Comparison of ENCODE assay signal across 7 cellular contexts in genomic region chr17:7841622-7842379, GRCh38. TPM values are rescaled to one million over a fixed set of nuclear protein-coding genes. Genes with fewer than 3 reads are reported as not detected.
DNase-seq lines count a peak whose midpoint lies in the region; ATAC-seq and TF ChIP-seq lines count a peak whose summit lies in the region.

No MANE protein-coding gene starts in this region.

- peak; percentile 25 for TF ChIP-seq POLR2A in GM15510 (IDR thresholded peaks at IDR 0.05; ENCODE audit: borderline replicate concordance, extremely low read depth, insufficient read length)
- no peak for TF ChIP-seq POLR2A in lower leg skin (IDR thresholded peaks at IDR 0.05)

- TF ChIP-seq CTCF in lower leg skin (IDR thresholded peaks at IDR 0.05), result peak in 1 of 3 donors; percentile 32

- intact Hi-C loops in lower leg skin (cut with DNase I; ENCODE audit: low total_unique reads), result no loop called here

- WGBS in lower leg skin, 2 donors, result 0% methylated on average over 35 to 69 of the region's 69 CpGs

- ATAC-seq in HG03196 (IDR thresholded peaks at IDR 0.05; ENCODE audit: unreplicated experiment), result peak; percentile 20

- DNase-seq in NCI-H526 treated with DMSO at 0.1 percent for 48 hours (lab: John Stamatoyannopoulos, UW), result peak; percentile 49
- peak; percentile 97 to 98 for DNase-seq in activated CD4-positive, alpha-beta T cell treated with anti-CD3 and anti-CD28 coated beads, Interleukin-2, amount 50 U/mL, for 4 hours
- peak; percentile 78 to 96 for DNase-seq in dermis microvascular lymphatic vessel endothelial cell (ENCODE audit: low read depth in 2 of 2)
- DNase-seq in lower leg skin (ENCODE audit: low spot score in 2 of 2), result peak; percentile 88 to 99
- peak; percentile 84 to 92 for DNase-seq in stimulated activated CD4-positive, alpha-beta T cell treated with anti-CD3 and anti-CD28 coated beads, Interleukin-4, amount 100 ng/mL, for 48 hours (ENCODE audit: low read depth in 2 of 2)

- peak overlapping the region; percentile 55 for H3K4me3 ChIP-seq in lower leg skin (ENCODE audit: low read depth, poor library complexity, severe bottlenecking)

RNA-seq across cellular contexts. Expression of gene KDM6B, which starts 7.8 kb away (rescaled TPM):
- total RNA-seq in dermis microvascular lymphatic vessel endothelial cell (1.0 and 3.5 TPM in 2 replicates), lower leg skin (10 to 100 TPM; 12.5 to 30.9 (median 18.0) TPM)

RNA-seq across cellular contexts. Expression of gene TMEM88, which starts 13.1 kb away (rescaled TPM):
- 11.6 and 17.2 TPM in 2 replicates for total RNA-seq in dermis microvascular lymphatic vessel endothelial cell
- 1 to 10 TPM in 3 of 4 donors, under 1 TPM in 1; 0.91 to 5.9 (median 3.4) TPM for total RNA-seq in lower leg skin

RNA-seq across cellular contexts. Expression of gene NAA38, which starts 15.6 kb away (rescaled TPM):
- 84.6 and 171 TPM in 2 replicates for total RNA-seq in dermis microvascular lymphatic vessel endothelial cell
- total RNA-seq in lower leg skin, result 100 to 1,000 TPM in 1 of 4 donors, 10 to 100 TPM in 3; 56.8 to 101 (median 91.3) TPM

RNA-seq across cellular contexts. Expression of gene CYB5D1, which starts 16.0 kb away (rescaled TPM):
- total RNA-seq in dermis microvascular lymphatic vessel endothelial cell, result 5.6 and 6.0 TPM in 2 replicates
- 10 to 100 TPM in 1 of 4 donors, 1 to 10 TPM in 3; 7.0 to 14.1 (median 9.1) TPM for total RNA-seq in lower leg skin

RNA-seq across cellular contexts. Expression of gene CHD3, which starts 46.8 kb away (rescaled TPM):
- total RNA-seq in dermis microvascular lymphatic vessel endothelial cell (57.8 and 60.2 TPM in 2 replicates), lower leg skin (10 to 100 TPM; 36.8 to 71.1 (median 54.8) TPM)

Comparison
In these comparisons a context has a peak if more than half of its experiments do, and no peak if none do; other contexts are left out.
1. Peak in every context shown above with its lines: DNase-seq, ATAC-seq and H3K4me3 ChIP-seq.